ENCODE assay signal across 21 cellular contexts in the genomic region with DNA sequence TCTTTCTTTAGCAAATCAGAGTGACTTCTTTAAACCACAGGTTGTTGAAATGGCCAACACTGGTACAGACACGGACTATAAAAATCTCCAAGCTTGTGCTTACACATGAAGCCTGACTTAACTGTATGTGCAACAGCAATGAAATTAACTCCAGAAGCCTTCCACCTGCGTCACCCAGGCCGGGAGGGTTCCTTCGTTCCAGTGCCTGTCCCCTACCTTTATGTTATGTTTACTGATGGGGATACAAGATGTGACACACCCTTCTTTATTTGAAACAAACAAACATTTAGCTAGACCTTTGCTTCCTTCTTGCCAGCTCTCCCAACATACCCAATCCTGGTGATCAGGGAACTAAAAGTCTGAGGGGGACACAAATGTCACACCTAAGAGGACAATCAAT.
"Had no signal": no experiment of that assay in that cellular context is flagged by ENCODE, and none has a peak within 500 bp of the region (broad histone marks: within the 10 kb centered on the region; RNA-seq: fewer than 3 reads in every experiment).

No MANE protein-coding gene starts in this region.

- H3K27ac Mint-ChIP-seq: activated CD4-positive, alpha-beta memory T cell treated with anti-CD3 and anti-CD28 coated beads for 36 hours; activated CD4-positive, alpha-beta T cell treated with anti-CD3 and anti-CD28 coated beads, Interleukin-2, amount 10 ng/mL, durations not matched to agents 7 days and 5 days; activated naive CD8-positive, alpha-beta T cell treated with anti-CD3 and anti-CD28 coated beads, Interleukin-2, amount 10 ng/mL, durations not matched to agents 7 days and 5 days; activated T-cell treated with anti-CD3 and anti-CD28 coated beads, Interleukin-2, amount 50 U/mL, for 72 hours had no signal

- H3K27me3 Mint-ChIP-seq: activated CD4-positive, alpha-beta memory T cell treated with anti-CD3 and anti-CD28 coated beads for 36 hours; activated CD4-positive, alpha-beta T cell treated with anti-CD3 and anti-CD28 coated beads, Interleukin-2, amount 10 ng/mL, durations not matched to agents 7 days and 5 days; activated naive CD8-positive, alpha-beta T cell treated with anti-CD3 and anti-CD28 coated beads, Interleukin-2, amount 10 ng/mL, durations not matched to agents 7 days and 5 days had no signal

- H3K9me3 Mint-ChIP-seq: activated CD4-positive, alpha-beta memory T cell treated with anti-CD3 and anti-CD28 coated beads for 36 hours; activated CD4-positive, alpha-beta T cell treated with anti-CD3 and anti-CD28 coated beads, Interleukin-2, amount 10 ng/mL, durations not matched to agents 7 days and 5 days; activated naive CD8-positive, alpha-beta T cell treated with anti-CD3 and anti-CD28 coated beads, Interleukin-2, amount 10 ng/mL, durations not matched to agents 7 days and 5 days; activated T-cell treated with anti-CD3 and anti-CD28 coated beads, Interleukin-2, amount 50 U/mL, for 72 hours had no signal

- ATAC-seq: activated T-cell treated with anti-CD3 and anti-CD28 coated beads, Interleukin-2, amount 50 U/mL, for 72 hours; PC-3 had no signal

- H3K4me1 ChIP-seq: adrenal gland had no signal

- H3K4me3 ChIP-seq: adrenal gland had no signal

- H3K4me3 Mint-ChIP-seq: activated CD4-positive, alpha-beta memory T cell treated with anti-CD3 and anti-CD28 coated beads for 36 hours; activated CD4-positive, alpha-beta T cell treated with anti-CD3 and anti-CD28 coated beads, Interleukin-2, amount 10 ng/mL, durations not matched to agents 7 days and 5 days; activated naive CD8-positive, alpha-beta T cell treated with anti-CD3 and anti-CD28 coated beads, Interleukin-2, amount 10 ng/mL, durations not matched to agents 7 days and 5 days; activated T-cell treated with anti-CD3 and anti-CD28 coated beads, Interleukin-2, amount 50 U/mL, for 72 hours had no signal

- H3K27ac ChIP-seq: adrenal gland had no signal

- H3K27me3 ChIP-seq: adrenal gland had no signal

- H3K9me3 ChIP-seq: adrenal gland had no signal

- DNase-seq: activated CD4-positive, alpha-beta memory T cell treated with anti-CD3 and anti-CD28 coated beads for 36 hours; activated CD4-positive, alpha-beta T cell treated with anti-CD3 and anti-CD28 coated beads, Interleukin-2, amount 10 ng/mL, durations not matched to agents 7 days and 5 days; activated CD4-positive, CD25-positive, alpha-beta regulatory T cell; activated CD8-positive, alpha-beta memory T cell treated with anti-CD3 and anti-CD28 coated beads for 24 hours; activated naive CD4-positive, alpha-beta T cell treated with anti-CD3 and anti-CD28 coated beads, Interleukin-2, amount 50 U/mL, for 16 hours; activated naive CD8-positive, alpha-beta T cell treated with anti-CD3 and anti-CD28 coated beads, Interleukin-2, amount 10 ng/mL, durations not matched to agents 7 days and 5 days; activated T-cell treated with anti-CD3 and anti-CD28 coated beads, Interleukin-2, amount 50 U/mL, for 72 hours; adrenal gland; anterior cingulate cortex; caudate nucleus; MM.1S; NCI-H1105; NCI-H1436; NCI-H1694 treated with DMSO at 0.1 percent for 48 hours; NCI-H2029 treated with DMSO at 0.1 percent for 48 hours; NCI-H446; NCI-H524; PC-3; SHP77 treated with DMSO at 0.1 percent for 48 hours; T-helper 2 cell; T1000 had no signal
